Comparison of ENCODE assay signal across 1 cellular context in genomic region chr10:88541116-88541626, GRCh38.
TF ChIP-seq lines count a peak whose summit lies in the region.

No MANE protein-coding gene starts in this region.

TF ChIP-seq in HEK293, 187 proteins besides CTCF, POLR2A, EP300 and RAD21 (continued from another document):
- TF ChIP-seq KLF16 (tag by site-specific recombination; IDR thresholded peaks at IDR 0.05) (0 out of 2 replicates have a peak, but pooled peaks have one; percentile 21), FEZF1 (tag by site-specific recombination; IDR thresholded peaks at IDR 0.05) (peak; percentile 88), ZNF513 (tag by site-specific recombination; IDR thresholded peaks at IDR 0.05) (peak; percentile 27; the same call in 1 of the 2 replicates), BCL11A (tag by site-specific recombination; IDR thresholded peaks at IDR 0.05; ENCODE audit: low read depth) (peak; percentile 64; the same call in 1 of the 2 replicates), RBAK (tag by site-specific recombination; IDR thresholded peaks at IDR 0.05) (no peak), ZBTB48 (tag by site-specific recombination; IDR thresholded peaks at IDR 0.05) (no peak), ZNF501 (tag by site-specific recombination; IDR thresholded peaks at IDR 0.05) (peak; percentile 33; the same call in 1 of the 2 replicates), ZXDB (tag by site-specific recombination; IDR thresholded peaks at IDR 0.05) (peak; percentile 87)
